ENCODE assay signal across 8 cellular contexts in genomic region chr6:44064089-44064947, GRCh38.
A peak's percentile ranks its signal among the peaks of the same experiment; 100 is the strongest.
DNase-seq lines count a peak whose midpoint lies in the region; ATAC-seq and TF ChIP-seq lines count a peak whose summit lies in the region.

No MANE protein-coding gene starts in this region.

- POLR2A ChIA-PET in CD8-positive, alpha-beta memory T cell (lab: Charles Lee): no interaction called here

- no peaks in the 10 kb centered on the region for H3K9me3 ChIP-seq in CD8-positive, alpha-beta memory T cell (ENCODE audit: low read length)
- no peaks in the 10 kb centered on the region for H3K9me3 ChIP-seq in OCI-LY3 (ENCODE audit: insufficient read depth, low read length)

- peak overlapping the region in 3 of 8 donors; percentile 4 to 96 (median 20) for H3K27ac Mint-ChIP-seq in CD8-positive, alpha-beta memory T cell

- no peak for TF ChIP-seq CTCF in OCI-LY3 (IDR thresholded peaks at IDR 0.05; ENCODE audit: low read depth, low read length)

- H3K4me2 ChIP-seq in OCI-LY3 (ENCODE audit: low read length): peak overlapping the region; percentile 33; the same call in 1 of the 2 replicates

- CTCF ChIA-PET in CD8-positive, alpha-beta memory T cell (lab: Charles Lee): interaction anchor here (1.8 to 2.5 kb wide), 2 partner anchors 10 to 295 kb away, joined by 6 to 9 read pairs; partner anchors contain the start of gene VEGFA

- peaks cover 2 to 11% of the 10 kb centered on the region in 2 donors for H3K27me3 Mint-ChIP-seq in CD8-positive, alpha-beta memory T cell

- H3K27ac ChIP-seq in CD8-positive, alpha-beta memory T cell (ENCODE audit: low read depth, low read length): peak overlapping the region; percentile 86
- H3K27ac ChIP-seq in OCI-LY3 (ENCODE audit: low read length): no peak overlapping the region

- peak; percentile 70 for ATAC-seq in esophagus mucosa
- no peak for ATAC-seq in GM18907 (IDR thresholded peaks at IDR 0.05; ENCODE audit: unreplicated experiment)

- no peaks in the 10 kb centered on the region for H3K4me1 Mint-ChIP-seq in CD8-positive, alpha-beta memory T cell

- H3K36me3 ChIP-seq in CD8-positive, alpha-beta memory T cell (ENCODE audit: insufficient read depth, low read length): no peaks in the 10 kb centered on the region
- H3K36me3 ChIP-seq in OCI-LY3 (replicated peaks; ENCODE audit: low read depth, low read length): no peaks in the 10 kb centered on the region

- DNase-seq in CD8-positive, alpha-beta memory T cell: no peak
- peak; percentile 95 for DNase-seq in non-pigmented ciliary epithelial cell (ENCODE audit: low read depth)
- DNase-seq in KG1 (lab: John Stamatoyannopoulos, UW): no peak
- no peak for DNase-seq in NCI-H526 (lab: John Stamatoyannopoulos, UW)
- no peak for DNase-seq in NCI-H2081 treated with DMSO at 0.1 percent for 48 hours (lab: John Stamatoyannopoulos, UW)

- H3K9me3 Mint-ChIP-seq in CD8-positive, alpha-beta memory T cell: peaks cover 0 to 3% (median 0%) of the 10 kb centered on the region in 5 donors

- H3K79me2 ChIP-seq in OCI-LY3 (ENCODE audit: low read length): no peaks in the 10 kb centered on the region

- no peak overlapping the region for H2AFZ ChIP-seq in OCI-LY3 (ENCODE audit: low read depth, low read length)

- H3K4me3 ChIP-seq in CD8-positive, alpha-beta memory T cell (ENCODE audit: low read length): no peak overlapping the region
- H3K4me3 ChIP-seq in OCI-LY3 (ENCODE audit: low read length): no peak overlapping the region

- no peaks in the 10 kb centered on the region for H3K27me3 ChIP-seq in CD8-positive, alpha-beta memory T cell (ENCODE audit: insufficient read depth, low read length, poor library complexity, severe bottlenecking)
- H3K27me3 ChIP-seq in OCI-LY3 (ENCODE audit: low read depth, low read length): no peaks in the 10 kb centered on the region

- H4K20me1 ChIP-seq in OCI-LY3 (ENCODE audit: insufficient read depth, low read length): no peaks in the 10 kb centered on the region

- H3K4me3 Mint-ChIP-seq in CD8-positive, alpha-beta memory T cell: no peak overlapping the region

- H3K4me1 ChIP-seq in CD8-positive, alpha-beta memory T cell (ENCODE audit: insufficient read depth, low read length): no peaks in the 10 kb centered on the region
- H3K4me1 ChIP-seq in OCI-LY3 (ENCODE audit: low read length): peaks cover 40% of the 10 kb centered on the region

- H3K9ac ChIP-seq in OCI-LY3 (ENCODE audit: low read length): no peak overlapping the region; the same call in 1 of the 2 replicates

- no peaks in the 10 kb centered on the region for H3K36me3 Mint-ChIP-seq in CD8-positive, alpha-beta memory T cell
